ENCODE assay signal across 1 cellular context in the genomic region with DNA sequence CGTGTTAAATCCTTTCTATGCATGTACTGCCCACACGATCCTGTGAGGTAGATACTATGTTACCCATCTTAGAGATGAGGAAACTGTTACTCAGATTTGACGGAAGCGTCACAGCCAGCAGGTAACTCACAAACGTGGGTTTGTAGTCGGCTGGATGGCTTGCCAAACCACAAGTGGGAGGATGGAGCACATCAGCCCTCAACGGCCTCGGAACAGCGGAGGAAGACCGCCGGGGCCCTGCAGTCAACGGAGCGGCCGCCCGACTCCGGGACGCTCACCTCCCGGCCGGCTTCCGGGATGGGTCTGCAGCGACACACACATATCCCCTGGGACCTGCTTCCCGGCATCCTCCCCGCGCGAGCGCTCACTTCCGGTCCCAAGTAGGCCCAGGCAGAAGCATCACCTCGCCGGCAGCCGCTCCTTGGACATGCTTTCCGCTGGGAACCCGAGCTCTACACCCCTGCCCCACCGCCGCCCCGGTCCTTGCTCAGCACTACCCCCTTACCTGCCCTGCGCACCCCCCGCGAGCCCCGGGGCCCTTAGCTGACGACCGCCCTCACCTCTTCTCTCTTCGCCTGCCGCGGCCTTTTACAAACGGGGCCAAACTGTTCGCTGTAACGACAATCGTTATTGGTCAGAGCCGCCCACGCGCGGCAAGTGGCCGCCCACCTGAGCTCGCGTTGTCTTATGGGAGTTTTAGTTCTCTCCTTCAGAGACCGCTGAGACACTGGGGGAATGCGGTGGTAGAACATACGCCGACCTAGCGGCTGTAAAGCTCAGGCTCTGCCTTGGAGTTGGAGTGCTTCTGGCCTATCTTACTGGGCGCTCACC.
TF ChIP-seq lines count a peak whose summit lies in the region.

A gene (minus strand): TSS at position 607 of the 831 bp plus-strand sequence. CDS start 9,034 bp downstream, outside the sequence.

TF ChIP-seq in HepG2, 621 proteins besides CTCF, POLR2A, EP300 and RAD21 (continued from another document and continues in another):
- TF ChIP-seq, protein P1, sequence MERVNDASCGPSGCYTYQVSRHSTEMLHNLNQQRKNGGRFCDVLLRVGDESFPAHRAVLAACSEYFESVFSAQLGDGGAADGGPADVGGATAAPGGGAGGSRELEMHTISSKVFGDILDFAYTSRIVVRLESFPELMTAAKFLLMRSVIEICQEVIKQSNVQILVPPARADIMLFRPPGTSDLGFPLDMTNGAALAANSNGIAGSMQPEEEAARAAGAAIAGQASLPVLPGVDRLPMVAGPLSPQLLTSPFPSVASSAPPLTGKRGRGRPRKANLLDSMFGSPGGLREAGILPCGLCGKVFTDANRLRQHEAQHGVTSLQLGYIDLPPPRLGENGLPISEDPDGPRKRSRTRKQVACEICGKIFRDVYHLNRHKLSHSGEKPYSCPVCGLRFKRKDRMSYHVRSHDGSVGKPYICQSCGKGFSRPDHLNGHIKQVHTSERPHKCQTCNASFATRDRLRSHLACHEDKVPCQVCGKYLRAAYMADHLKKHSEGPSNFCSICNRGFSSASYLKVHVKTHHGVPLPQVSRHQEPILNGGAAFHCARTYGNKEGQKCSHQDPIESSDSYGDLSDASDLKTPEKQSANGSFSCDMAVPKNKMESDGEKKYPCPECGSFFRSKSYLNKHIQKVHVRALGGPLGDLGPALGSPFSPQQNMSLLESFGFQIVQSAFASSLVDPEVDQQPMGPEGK (CRISPR knock-in tag; IDR thresholded peaks at IDR 0.05): 0 out of 2 replicates have a peak, but pooled peaks have one; percentile 37
- peak; percentile 71 for TF ChIP-seq RBM22 (optimal IDR thresholded peaks at IDR 0.05; ENCODE audit: low read length)
- peak; percentile 94 for TF ChIP-seq SAP130 (CRISPR knock-in tag; IDR thresholded peaks at IDR 0.05; ENCODE audit: low read depth)
- TF ChIP-seq, protein P2, sequence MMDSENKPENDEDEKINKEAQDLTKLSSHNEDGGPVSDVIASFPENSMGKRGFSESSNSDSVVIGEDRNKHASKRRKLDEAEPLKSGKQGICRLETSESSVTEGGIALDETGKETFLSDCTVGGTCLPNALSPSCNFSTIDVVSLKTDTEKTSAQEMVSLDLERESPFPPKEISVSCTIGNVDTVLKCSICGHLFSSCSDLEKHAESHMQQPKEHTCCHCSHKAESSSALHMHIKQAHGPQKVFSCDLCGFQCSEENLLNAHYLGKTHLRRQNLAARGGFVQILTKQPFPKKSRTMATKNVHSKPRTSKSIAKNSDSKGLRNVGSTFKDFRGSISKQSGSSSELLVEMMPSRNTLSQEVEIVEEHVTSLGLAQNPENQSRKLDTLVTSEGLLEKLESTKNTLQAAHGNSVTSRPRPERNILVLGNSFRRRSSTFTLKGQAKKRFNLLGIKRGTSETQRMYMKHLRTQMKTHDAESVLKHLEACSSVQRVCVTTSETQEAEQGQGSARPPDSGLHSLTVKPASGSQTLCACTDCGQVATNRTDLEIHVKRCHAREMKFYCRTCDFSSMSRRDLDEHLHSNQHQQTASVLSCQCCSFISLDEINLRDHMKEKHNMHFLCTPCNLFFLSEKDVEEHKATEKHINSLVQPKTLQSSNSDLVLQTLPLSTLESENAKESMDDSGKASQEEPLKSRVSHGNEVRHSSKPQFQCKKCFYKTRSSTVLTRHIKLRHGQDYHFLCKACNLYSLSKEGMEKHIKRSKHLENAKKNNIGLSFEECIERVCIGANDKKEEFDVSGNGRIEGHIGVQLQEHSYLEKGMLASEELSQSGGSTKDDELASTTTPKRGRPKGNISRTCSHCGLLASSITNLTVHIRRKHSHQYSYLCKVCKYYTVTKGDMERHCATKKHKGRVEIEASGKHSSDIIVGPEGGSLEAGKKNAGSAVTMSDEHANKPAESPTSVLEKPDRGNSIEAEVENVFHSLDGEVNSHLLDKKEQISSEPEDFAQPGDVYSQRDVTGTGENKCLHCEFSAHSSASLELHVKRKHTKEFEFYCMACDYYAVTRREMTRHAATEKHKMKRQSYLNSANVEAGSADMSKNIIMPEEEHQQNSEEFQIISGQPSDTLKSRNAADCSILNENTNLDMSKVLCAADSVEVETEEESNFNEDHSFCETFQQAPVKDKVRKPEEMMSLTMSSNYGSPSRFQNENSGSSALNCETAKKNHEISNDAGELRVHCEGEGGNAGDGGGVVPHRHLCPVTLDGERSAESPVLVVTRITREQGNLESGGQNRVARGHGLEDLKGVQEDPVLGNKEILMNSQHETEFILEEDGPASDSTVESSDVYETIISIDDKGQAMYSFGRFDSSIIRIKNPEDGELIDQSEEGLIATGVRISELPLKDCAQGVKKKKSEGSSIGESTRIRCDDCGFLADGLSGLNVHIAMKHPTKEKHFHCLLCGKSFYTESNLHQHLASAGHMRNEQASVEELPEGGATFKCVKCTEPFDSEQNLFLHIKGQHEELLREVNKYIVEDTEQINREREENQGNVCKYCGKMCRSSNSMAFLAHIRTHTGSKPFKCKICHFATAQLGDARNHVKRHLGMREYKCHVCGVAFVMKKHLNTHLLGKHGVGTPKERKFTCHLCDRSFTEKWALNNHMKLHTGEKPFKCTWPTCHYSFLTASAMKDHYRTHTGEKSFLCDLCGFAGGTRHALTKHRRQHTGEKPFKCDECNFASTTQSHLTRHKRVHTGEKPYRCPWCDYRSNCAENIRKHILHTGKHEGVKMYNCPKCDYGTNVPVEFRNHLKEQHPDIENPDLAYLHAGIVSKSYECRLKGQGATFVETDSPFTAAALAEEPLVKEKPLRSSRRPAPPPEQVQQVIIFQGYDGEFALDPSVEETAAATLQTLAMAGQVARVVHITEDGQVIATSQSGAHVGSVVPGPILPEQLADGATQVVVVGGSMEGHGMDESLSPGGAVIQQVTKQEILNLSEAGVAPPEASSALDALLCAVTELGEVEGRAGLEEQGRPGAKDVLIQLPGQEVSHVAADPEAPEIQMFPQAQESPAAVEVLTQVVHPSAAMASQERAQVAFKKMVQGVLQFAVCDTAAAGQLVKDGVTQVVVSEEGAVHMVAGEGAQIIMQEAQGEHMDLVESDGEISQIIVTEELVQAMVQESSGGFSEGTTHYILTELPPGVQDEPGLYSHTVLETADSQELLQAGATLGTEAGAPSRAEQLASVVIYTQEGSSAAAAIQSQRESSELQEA (CRISPR knock-in tag; IDR thresholded peaks at IDR 0.05; ENCODE audit: not compliant biosample characterization): peak; percentile 43
- peak; percentile 97 for TF ChIP-seq PTBP1 (IDR thresholded peaks at IDR 0.05; ENCODE audit: low read depth, low read length, poor library complexity, severe bottlenecking)
- TF ChIP-seq NKX3-1 (CRISPR knock-in tag; IDR thresholded peaks at IDR 0.05): peak; percentile 4; the same call in 1 of the 2 replicates
- TF ChIP-seq NFKB2 (CRISPR knock-in tag; IDR thresholded peaks at IDR 0.05; ENCODE audit: borderline replicate concordance): peak; percentile 84; the same call in 1 of the 2 replicates
- 0 out of 2 replicates have a peak, but pooled peaks have one; percentile 39 for TF ChIP-seq TP53 (CRISPR knock-in tag; conservative IDR thresholded peaks at IDR 0.05)
- peak; percentile 60; the same call in 1 of the 2 replicates for TF ChIP-seq GZF1 (CRISPR knock-in tag; IDR thresholded peaks at IDR 0.05)
- TF ChIP-seq, protein P3, sequence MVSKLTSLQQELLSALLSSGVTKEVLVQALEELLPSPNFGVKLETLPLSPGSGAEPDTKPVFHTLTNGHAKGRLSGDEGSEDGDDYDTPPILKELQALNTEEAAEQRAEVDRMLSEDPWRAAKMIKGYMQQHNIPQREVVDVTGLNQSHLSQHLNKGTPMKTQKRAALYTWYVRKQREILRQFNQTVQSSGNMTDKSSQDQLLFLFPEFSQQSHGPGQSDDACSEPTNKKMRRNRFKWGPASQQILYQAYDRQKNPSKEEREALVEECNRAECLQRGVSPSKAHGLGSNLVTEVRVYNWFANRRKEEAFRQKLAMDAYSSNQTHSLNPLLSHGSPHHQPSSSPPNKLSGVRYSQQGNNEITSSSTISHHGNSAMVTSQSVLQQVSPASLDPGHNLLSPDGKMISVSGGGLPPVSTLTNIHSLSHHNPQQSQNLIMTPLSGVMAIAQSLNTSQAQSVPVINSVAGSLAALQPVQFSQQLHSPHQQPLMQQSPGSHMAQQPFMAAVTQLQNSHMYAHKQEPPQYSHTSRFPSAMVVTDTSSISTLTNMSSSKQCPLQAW (CRISPR knock-in tag; IDR thresholded peaks at IDR 0.05): peak; percentile 86
- TF ChIP-seq, protein P4, sequence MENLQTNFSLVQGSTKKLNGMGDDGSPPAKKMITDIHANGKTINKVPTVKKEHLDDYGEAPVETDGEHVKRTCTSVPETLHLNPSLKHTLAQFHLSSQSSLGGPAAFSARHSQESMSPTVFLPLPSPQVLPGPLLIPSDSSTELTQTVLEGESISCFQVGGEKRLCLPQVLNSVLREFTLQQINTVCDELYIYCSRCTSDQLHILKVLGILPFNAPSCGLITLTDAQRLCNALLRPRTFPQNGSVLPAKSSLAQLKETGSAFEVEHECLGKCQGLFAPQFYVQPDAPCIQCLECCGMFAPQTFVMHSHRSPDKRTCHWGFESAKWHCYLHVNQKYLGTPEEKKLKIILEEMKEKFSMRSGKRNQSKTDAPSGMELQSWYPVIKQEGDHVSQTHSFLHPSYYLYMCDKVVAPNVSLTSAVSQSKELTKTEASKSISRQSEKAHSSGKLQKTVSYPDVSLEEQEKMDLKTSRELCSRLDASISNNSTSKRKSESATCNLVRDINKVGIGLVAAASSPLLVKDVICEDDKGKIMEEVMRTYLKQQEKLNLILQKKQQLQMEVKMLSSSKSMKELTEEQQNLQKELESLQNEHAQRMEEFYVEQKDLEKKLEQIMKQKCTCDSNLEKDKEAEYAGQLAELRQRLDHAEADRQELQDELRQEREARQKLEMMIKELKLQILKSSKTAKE (CRISPR knock-in tag; IDR thresholded peaks at IDR 0.05; ENCODE audit: borderline replicate concordance): no peak
- 0 out of 2 replicates have a peak, but pooled peaks have one; percentile 24 for TF ChIP-seq CEBPG (CRISPR knock-in tag; IDR thresholded peaks at IDR 0.05)
- peak; percentile 93 for TF ChIP-seq KMT2B (CRISPR knock-in tag; IDR thresholded peaks at IDR 0.05)
- TF ChIP-seq, protein P5, sequence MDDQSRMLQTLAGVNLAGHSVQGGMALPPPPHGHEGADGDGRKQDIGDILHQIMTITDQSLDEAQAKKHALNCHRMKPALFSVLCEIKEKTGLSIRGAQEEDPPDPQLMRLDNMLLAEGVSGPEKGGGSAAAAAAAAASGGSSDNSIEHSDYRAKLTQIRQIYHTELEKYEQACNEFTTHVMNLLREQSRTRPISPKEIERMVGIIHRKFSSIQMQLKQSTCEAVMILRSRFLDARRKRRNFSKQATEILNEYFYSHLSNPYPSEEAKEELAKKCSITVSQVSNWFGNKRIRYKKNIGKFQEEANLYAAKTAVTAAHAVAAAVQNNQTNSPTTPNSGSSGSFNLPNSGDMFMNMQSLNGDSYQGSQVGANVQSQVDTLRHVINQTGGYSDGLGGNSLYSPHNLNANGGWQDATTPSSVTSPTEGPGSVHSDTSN (CRISPR knock-in tag; IDR thresholded peaks at IDR 0.05; ENCODE audit: borderline replicate concordance): 0 out of 2 replicates have a peak, but pooled peaks have one; percentile 18
- no peak; the same call in 1 of the 2 replicates for TF ChIP-seq ZBTB1 (CRISPR knock-in tag; IDR thresholded peaks at IDR 0.05; ENCODE audit: borderline replicate concordance)
- TF ChIP-seq HNRNPK (IDR thresholded peaks at IDR 0.05; ENCODE audit: low read depth, low read length, poor library complexity, severe bottlenecking): peak; percentile 53
- TF ChIP-seq, protein P6, sequence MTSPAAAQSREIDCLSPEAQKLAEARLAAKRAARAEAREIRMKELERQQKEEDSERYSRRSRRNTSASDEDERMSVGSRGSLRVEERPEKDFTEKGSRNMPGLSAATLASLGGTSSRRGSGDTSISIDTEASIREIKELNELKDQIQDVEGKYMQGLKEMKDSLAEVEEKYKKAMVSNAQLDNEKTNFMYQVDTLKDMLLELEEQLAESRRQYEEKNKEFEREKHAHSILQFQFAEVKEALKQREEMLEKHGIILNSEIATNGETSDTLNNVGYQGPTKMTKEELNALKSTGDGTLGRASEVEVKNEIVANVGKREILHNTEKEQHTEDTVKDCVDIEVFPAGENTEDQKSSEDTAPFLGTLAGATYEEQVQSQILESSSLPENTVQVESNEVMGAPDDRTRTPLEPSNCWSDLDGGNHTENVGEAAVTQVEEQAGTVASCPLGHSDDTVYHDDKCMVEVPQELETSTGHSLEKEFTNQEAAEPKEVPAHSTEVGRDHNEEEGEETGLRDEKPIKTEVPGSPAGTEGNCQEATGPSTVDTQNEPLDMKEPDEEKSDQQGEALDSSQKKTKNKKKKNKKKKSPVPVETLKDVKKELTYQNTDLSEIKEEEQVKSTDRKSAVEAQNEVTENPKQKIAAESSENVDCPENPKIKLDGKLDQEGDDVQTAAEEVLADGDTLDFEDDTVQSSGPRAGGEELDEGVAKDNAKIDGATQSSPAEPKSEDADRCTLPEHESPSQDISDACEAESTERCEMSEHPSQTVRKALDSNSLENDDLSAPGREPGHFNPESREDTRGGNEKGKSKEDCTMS (CRISPR knock-in tag; conservative IDR thresholded peaks at IDR 0.05): peak; percentile 77; the same call in 1 of the 2 replicates
- TF ChIP-seq ZFP36L1 (CRISPR knock-in tag; IDR thresholded peaks at IDR 0.05): 0 out of 2 replicates have a peak, but pooled peaks have one; percentile 48
- peak; percentile 79 for TF ChIP-seq ZNF772 (CRISPR knock-in tag; IDR thresholded peaks at IDR 0.05)
- TF ChIP-seq ZNF724P (CRISPR knock-in tag; IDR thresholded peaks at IDR 0.05; ENCODE audit: borderline replicate concordance): peak; percentile 88; the same call in 1 of the 2 replicates
- peak; percentile 97; the same call in 1 of the 2 replicates for TF ChIP-seq NCOA1 (CRISPR knock-in tag; IDR thresholded peaks at IDR 0.05)
- peak; percentile 79; the same call in 1 of the 2 replicates for TF ChIP-seq HOXA3 (CRISPR knock-in tag; IDR thresholded peaks at IDR 0.05)
- peak; percentile 83 for TF ChIP-seq ZFP1 (CRISPR knock-in tag; IDR thresholded peaks at IDR 0.05)
- TF ChIP-seq MEF2D (CRISPR knock-in tag; IDR thresholded peaks at IDR 0.05): peak; percentile 81; the same call in 1 of the 2 replicates
- TF ChIP-seq, protein P7, sequence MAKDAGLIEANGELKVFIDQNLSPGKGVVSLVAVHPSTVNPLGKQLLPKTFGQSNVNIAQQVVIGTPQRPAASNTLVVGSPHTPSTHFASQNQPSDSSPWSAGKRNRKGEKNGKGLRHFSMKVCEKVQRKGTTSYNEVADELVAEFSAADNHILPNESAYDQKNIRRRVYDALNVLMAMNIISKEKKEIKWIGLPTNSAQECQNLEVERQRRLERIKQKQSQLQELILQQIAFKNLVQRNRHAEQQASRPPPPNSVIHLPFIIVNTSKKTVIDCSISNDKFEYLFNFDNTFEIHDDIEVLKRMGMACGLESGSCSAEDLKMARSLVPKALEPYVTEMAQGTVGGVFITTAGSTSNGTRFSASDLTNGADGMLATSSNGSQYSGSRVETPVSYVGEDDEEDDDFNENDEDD (CRISPR knock-in tag; IDR thresholded peaks at IDR 0.05; ENCODE audit: borderline replicate concordance): peak; percentile 53
- TF ChIP-seq, protein P8, sequence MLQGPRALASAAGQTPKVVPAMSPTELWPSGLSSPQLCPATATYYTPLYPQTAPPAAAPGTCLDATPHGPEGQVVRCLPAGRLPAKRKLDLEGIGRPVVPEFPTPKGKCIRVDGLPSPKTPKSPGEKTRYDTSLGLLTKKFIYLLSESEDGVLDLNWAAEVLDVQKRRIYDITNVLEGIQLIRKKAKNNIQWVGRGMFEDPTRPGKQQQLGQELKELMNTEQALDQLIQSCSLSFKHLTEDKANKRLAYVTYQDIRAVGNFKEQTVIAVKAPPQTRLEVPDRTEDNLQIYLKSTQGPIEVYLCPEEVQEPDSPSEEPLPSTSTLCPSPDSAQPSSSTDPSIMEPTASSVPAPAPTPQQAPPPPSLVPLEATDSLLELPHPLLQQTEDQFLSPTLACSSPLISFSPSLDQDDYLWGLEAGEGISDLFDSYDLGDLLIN (CRISPR knock-in tag; IDR thresholded peaks at IDR 0.05; ENCODE audit: borderline replicate concordance): no peak; the same call in 1 of the 2 replicates
- TF ChIP-seq ZNF883 (CRISPR knock-in tag; IDR thresholded peaks at IDR 0.05; ENCODE audit: not compliant biosample characterization): peak; percentile 88
- TF ChIP-seq DNMT1 (CRISPR knock-in tag; IDR thresholded peaks at IDR 0.05): no peak
- TF ChIP-seq ZNF232 (CRISPR knock-in tag; IDR thresholded peaks at IDR 0.05; ENCODE audit: borderline replicate concordance): peak; percentile 83; the same call in 1 of the 2 replicates
- TF ChIP-seq HMG20B (CRISPR knock-in tag; conservative IDR thresholded peaks at IDR 0.05): peak; percentile 41; the same call in 1 of the 2 replicates
- TF ChIP-seq HDAC6 (IDR thresholded peaks at IDR 0.05; ENCODE audit: low read depth, low read length): no peak
